Comparison of ENCODE assay signal across 18 cellular contexts in the genomic region with DNA sequence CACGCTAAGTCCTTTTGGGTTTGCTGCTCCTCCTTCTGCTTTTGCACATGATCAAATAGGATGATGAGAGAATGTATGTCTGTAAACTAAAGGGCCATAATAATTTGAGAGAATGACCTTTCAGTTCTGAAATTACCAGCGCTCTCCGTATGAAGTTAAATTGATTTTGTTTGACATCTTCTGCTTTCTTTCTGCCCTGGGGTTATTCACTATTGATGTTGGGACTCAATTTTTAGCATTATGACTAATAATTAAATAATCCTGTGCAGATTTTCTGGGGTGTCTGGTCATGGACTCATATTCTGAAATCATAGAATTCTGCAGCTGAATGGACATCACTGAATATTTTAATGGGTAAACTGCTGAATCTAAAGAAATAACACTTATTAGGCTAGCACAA.
DNase-seq lines count a peak whose midpoint lies in the region; ATAC-seq, FAIRE-seq and TF ChIP-seq lines count a peak whose summit lies in the region.
"Had no signal": no experiment of that assay in that cellular context is flagged by ENCODE, and none has a peak within 500 bp of the region (broad histone marks: within the 10 kb centered on the region; RNA-seq: fewer than 3 reads in every experiment).

No MANE protein-coding gene starts in this region.

- H3K27me3 Mint-ChIP-seq in immature natural killer cell (ENCODE audit: low read depth in 3 of 3), result no peaks in the 10 kb centered on the region
- H3K27me3 Mint-ChIP-seq: CD4-positive, alpha-beta T cell had no signal

- no peak overlapping the region for H3K4me3 ChIP-seq in BE2C (ENCODE audit: low read depth, low read length)
- H3K4me3 ChIP-seq: BLaER1 treated with 17β-estradiol and CSF1 and Interleukin-3, amounts not matched to agents 10 nM and 100 nM had no signal

- no peak for TF ChIP-seq POLR2A in H54 (IDR thresholded peaks at IDR 0.05; ENCODE audit: low read depth, low read length)

- TF ChIP-seq CTCF in BE2C (IDR thresholded peaks at IDR 0.05; ENCODE audit: low read depth, low read length), result no peak

- no peak overlapping the region for H3K4me3 Mint-ChIP-seq in immature natural killer cell
- H3K4me3 Mint-ChIP-seq: CD4-positive, alpha-beta T cell; CD8-positive, alpha-beta T cell had no signal

- H3K4me1 Mint-ChIP-seq in immature natural killer cell, result no peaks in the 10 kb centered on the region

- H3K27me3 ChIP-seq in BE2C, result no peaks in the 10 kb centered on the region
- H3K27me3 ChIP-seq: BLaER1 treated with 17β-estradiol and CSF1 and Interleukin-3, amounts not matched to agents 10 nM and 100 nM had no signal

- DNase-seq in BE2C (peak; percentile 18), H54 (ENCODE audit: insufficient read length, low spot score) (no peak), left kidney (ENCODE audit: low read depth, low spot score) (peak; percentile 2), immature natural killer cell (no peak)
- DNase-seq: 8988T; ACHN; Caco-2; Calu3; CD4-positive, alpha-beta T cell; CD8-positive, alpha-beta T cell; DMS79 treated with DMSO at 0.1 percent for 48 hours; GF-D8 had no signal

- H3K4me1 ChIP-seq in BE2C, result peaks cover 6% of the 10 kb centered on the region
- H3K4me1 ChIP-seq: BLaER1 treated with 17β-estradiol and CSF1 and Interleukin-3, amounts not matched to agents 10 nM and 100 nM; Caco-2 had no signal

- no peaks in the 10 kb centered on the region for H3K9me3 ChIP-seq in BE2C
- H3K9me3 ChIP-seq: BLaER1 treated with 17β-estradiol and CSF1 and Interleukin-3, amounts not matched to agents 10 nM and 100 nM; Caco-2 had no signal

- peak; percentile 30 for FAIRE-seq in H54 (lab: Jason Lieb, UNC)
- FAIRE-seq: D721Med, GM12891, GM19239 had no signal

- H3K36me3 Mint-ChIP-seq in immature natural killer cell, result no peaks in the 10 kb centered on the region
- H3K36me3 Mint-ChIP-seq: CD8-positive, alpha-beta T cell had no signal

- ATAC-seq in GM18870 (IDR thresholded peaks at IDR 0.05; ENCODE audit: unreplicated experiment), result no peak
- no peak for ATAC-seq in GM18861 (IDR thresholded peaks at IDR 0.05; ENCODE audit: unreplicated experiment)
- ATAC-seq: CD8-positive, alpha-beta T cell had no signal

- no peak overlapping the region for H3K27ac Mint-ChIP-seq in immature natural killer cell
- H3K27ac Mint-ChIP-seq: CD4-positive, alpha-beta T cell; CD8-positive, alpha-beta T cell had no signal

- no peaks in the 10 kb centered on the region for H3K36me3 ChIP-seq in BE2C
- H3K36me3 ChIP-seq: BLaER1 treated with 17β-estradiol and CSF1 and Interleukin-3, amounts not matched to agents 10 nM and 100 nM had no signal

- H3K9me3 Mint-ChIP-seq in immature natural killer cell, result peaks cover 2 to 30% (median 14%) of the 10 kb centered on the region in 6 donors

Comparison
In these comparisons a context has a peak if more than half of its experiments do, and no peak if none do; other contexts are left out.
1. DNase-seq: peak in BE2C (single experiment) and left kidney (single experiment); none in H54 (single experiment) and immature natural killer cell (0 of 3).